In the genomic region with DNA sequence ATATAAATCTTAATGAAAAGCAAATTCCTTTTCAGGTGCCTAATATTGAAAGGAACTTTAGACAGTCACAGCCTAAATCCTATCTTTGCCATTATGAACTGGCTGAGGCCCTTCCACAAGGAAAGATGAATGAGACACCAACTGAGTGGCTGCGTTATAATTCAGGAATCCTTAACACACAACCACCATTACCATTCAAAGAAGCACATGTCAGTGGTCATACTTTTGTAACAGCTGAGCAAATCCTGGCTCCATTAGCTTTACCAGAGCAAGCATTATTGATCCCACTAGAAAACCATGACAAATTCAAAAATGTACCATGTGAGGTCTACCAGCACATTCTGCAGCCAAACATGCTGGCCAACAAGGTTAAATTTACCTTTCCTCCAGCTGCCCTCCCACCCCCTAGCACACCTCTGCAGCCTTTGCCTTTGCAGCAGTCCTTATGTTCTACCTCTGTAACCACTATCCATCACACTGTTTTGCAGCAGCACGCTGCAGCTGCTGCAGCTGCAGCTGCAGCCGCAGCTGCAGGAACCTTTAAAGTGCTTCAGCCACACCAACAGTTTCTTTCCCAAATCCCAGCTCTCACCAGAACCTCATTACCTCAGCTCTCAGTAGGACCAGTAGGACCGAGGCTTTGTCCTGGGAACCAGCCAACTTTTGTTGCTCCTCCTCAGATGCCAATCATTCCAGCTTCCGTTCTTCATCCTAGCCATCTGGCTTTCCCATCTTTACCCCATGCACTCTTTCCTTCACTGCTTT, we compare ENCODE assay signal across 19 cellular contexts.
DNase-seq lines count a peak whose midpoint lies in the region; ATAC-seq and TF ChIP-seq lines count a peak whose summit lies in the region.
"Had no signal": no experiment of that assay in that cellular context is flagged by ENCODE, and none has a peak within 500 bp of the region (broad histone marks: within the 10 kb centered on the region; RNA-seq: fewer than 3 reads in every experiment).

No MANE protein-coding gene starts in this region.

- peak overlapping the region; percentile 4 for H3K4me2 ChIP-seq in GM23248 (ENCODE audit: unreplicated experiment)
- H3K4me2 ChIP-seq in PC-9 = peak overlapping the region; percentile 44; the same call in 1 of the 2 replicates
- H3K4me2 ChIP-seq: KMS-11, SK-N-SH had no signal

- no peak overlapping the region for H3K27ac ChIP-seq in GM23248
- H3K27ac ChIP-seq in PC-9 = no peak overlapping the region
- H3K27ac ChIP-seq in aorta (ENCODE audit: low read depth in 1 of 2, low read length in 2 of 2) = no peak overlapping the region
- H3K27ac ChIP-seq: BLaER1 treated with 17β-estradiol and CSF1 and Interleukin-3, amounts not matched to agents 10 nM and 100 nM; KMS-11 had no signal

- BruUV-seq in PC-9 (replicated peaks; lab: Mats Ljungman, UMichigan) = no TSS peak

- intact Hi-C loops in PC-9 (cut with micrococcal nuclease; ENCODE audit: unreplicated experiment) (no loop called here), aorta (cut with DNase I) (no loop called here)

- H3K4me3 ChIP-seq in BE2C (ENCODE audit: low read depth, low read length) (no peak overlapping the region), GM23248 (no peak overlapping the region), PC-9 (no peak overlapping the region), aorta (ENCODE audit: low read length in 2 of 2) (no peak overlapping the region)
- H3K4me3 ChIP-seq: BLaER1 treated with 17β-estradiol and CSF1 and Interleukin-3, amounts not matched to agents 10 nM and 100 nM had no signal

- H3F3A ChIP-seq in GM23248 (ENCODE audit: insufficient read depth) (no peaks in the 10 kb centered on the region), PC-9 (ENCODE audit: insufficient read depth, low read depth) (no peaks in the 10 kb centered on the region)

- H3K36me3 ChIP-seq in BE2C (no peaks in the 10 kb centered on the region; the same call in none of the 2 replicates), GM23248 (ENCODE audit: low read depth) (no peaks in the 10 kb centered on the region), PC-9 (ENCODE audit: low read depth) (no peaks in the 10 kb centered on the region), aorta (ENCODE audit: control insufficient read depth in 1 of 2, insufficient read depth in 2 of 2, low read length in 1 of 2) (no peaks in the 10 kb centered on the region)
- H3K36me3 ChIP-seq: BLaER1 treated with 17β-estradiol and CSF1 and Interleukin-3, amounts not matched to agents 10 nM and 100 nM had no signal

- POLR2A ChIA-PET in PC-9 (lab: Charles Lee; ENCODE audit: unreplicated experiment) = no interaction called here

- H3K9ac ChIP-seq in GM23248 = no peak overlapping the region
- H3K9ac ChIP-seq: BLaER1 treated with 17β-estradiol and CSF1 and Interleukin-3, amounts not matched to agents 10 nM and 100 nM; KMS-11; SK-N-SH had no signal

- ATAC-seq in GM21526 (IDR thresholded peaks at IDR 0.05; ENCODE audit: low FRiP score, unreplicated experiment) (no peak), aorta (ENCODE audit: low FRiP score) (no peak)
- ATAC-seq: Panc1, T-cell had no signal

- peak overlapping the region; percentile 49 for H2AFZ ChIP-seq in GM23248
- H2AFZ ChIP-seq in PC-9 = peak overlapping the region; percentile 74; the same call in 1 of the 2 replicates

- 0 out of 2 replicates have a peak, but pooled peaks cover 3% of the 10 kb centered on the region for H3K9me2 ChIP-seq in GM23248 (ENCODE audit: insufficient read depth)
- H3K9me2 ChIP-seq in PC-9 (ENCODE audit: insufficient read depth) = no peaks in the 10 kb centered on the region
- H3K9me2 ChIP-seq: SK-N-SH had no signal

- CTCF ChIA-PET in PC-9 (lab: Charles Lee) = no interaction called here

- in situ Hi-C loops in GM23248 (cut with MboI) = no loop called here

- H3K4me1 ChIP-seq in BE2C = no peaks in the 10 kb centered on the region
- H3K4me1 ChIP-seq in GM23248 (ENCODE audit: insufficient read depth) = no peaks in the 10 kb centered on the region
- H3K4me1 ChIP-seq in PC-9 (replicated peaks; ENCODE audit: insufficient read depth) = no peaks in the 10 kb centered on the region
- no peaks in the 10 kb centered on the region for H3K4me1 ChIP-seq in aorta (ENCODE audit: control insufficient read depth in 1 of 2, insufficient read depth in 2 of 2, low read length in 2 of 2)
- H3K4me1 ChIP-seq: BLaER1 treated with 17β-estradiol and CSF1 and Interleukin-3, amounts not matched to agents 10 nM and 100 nM had no signal

- TF ChIP-seq CTCF in BE2C (IDR thresholded peaks at IDR 0.05; ENCODE audit: low read depth, low read length) (no peak), PC-9 (conservative IDR thresholded peaks at IDR 0.05) (no peak)

- DNase-seq in BE2C = peak; percentile 7
- DNase-seq in GM23248 = peak; percentile 2
- DNase-seq in PC-9 = no peak
- DNase-seq in myocyte (ENCODE audit: low read depth) = peak; percentile 74
- no peak for DNase-seq in RKO (ENCODE audit: low spot score)
- DNase-seq in aorta = no peak
- DNase-seq in GM03348 (ENCODE audit: low spot score) = no peak
- DNase-seq: GOT3, NCI-H1092 treated with DMSO at 0.1 percent for 48 hours, NCI-H187, NCI-H446 treated with DMSO at 0.1 percent for 48 hours, NCI-H82, Right ventricle myocardium superior, SK-N-SH, T-cell had no signal

- H3K79me2 ChIP-seq in GM23248 (ENCODE audit: insufficient read depth) = no peaks in the 10 kb centered on the region
- no peaks in the 10 kb centered on the region for H3K79me2 ChIP-seq in PC-9 (ENCODE audit: low read depth)

- H3K9me3 ChIP-seq in BE2C (no peaks in the 10 kb centered on the region), GM23248 (ENCODE audit: low read depth) (no peaks in the 10 kb centered on the region), PC-9 (ENCODE audit: insufficient read depth, low read depth) (no peaks in the 10 kb centered on the region), aorta (ENCODE audit: control insufficient read depth, low read length) (no peaks in the 10 kb centered on the region)
- H3K9me3 ChIP-seq: BLaER1 treated with 17β-estradiol and CSF1 and Interleukin-3, amounts not matched to agents 10 nM and 100 nM; SK-N-SH had no signal

- no peaks in the 10 kb centered on the region for H4K20me1 ChIP-seq in GM23248 (ENCODE audit: insufficient read depth)
- H4K20me1 ChIP-seq in PC-9 (ENCODE audit: insufficient read depth) = no peaks in the 10 kb centered on the region
- H4K20me1 ChIP-seq: BLaER1 treated with 17β-estradiol and CSF1 and Interleukin-3, amounts not matched to agents 10 nM and 100 nM had no signal

- WGBS in GM23248 (ENCODE audit: low coverage in 1 of 2, low lambda C conversion rate in 2 of 2, missing lambda C conversion rate in 2 of 2), 2 experiments = 47 to 48% methylated on average over 5 of the region's 5 CpGs
- 53 to 64% methylated on average over 5 of the region's 5 CpGs for WGBS in aorta, 2 donors

- no peaks in the 10 kb centered on the region for H3K27me3 ChIP-seq in BE2C
- no peaks in the 10 kb centered on the region for H3K27me3 ChIP-seq in GM23248 (replicated peaks; ENCODE audit: insufficient read depth)
- H3K27me3 ChIP-seq in PC-9 (ENCODE audit: insufficient read depth, low read depth) = no peaks in the 10 kb centered on the region
- H3K27me3 ChIP-seq in aorta (ENCODE audit: control insufficient read depth in 1 of 2, insufficient read depth in 2 of 2, low read length in 1 of 2) = no peaks in the 10 kb centered on the region
- H3K27me3 ChIP-seq: BLaER1 treated with 17β-estradiol and CSF1 and Interleukin-3, amounts not matched to agents 10 nM and 100 nM had no signal

Comparison
In these comparisons a context has a peak if more than half of its experiments do, and no peak if none do; other contexts are left out.
1. DNase-seq: peak in BE2C (single experiment), GM23248 (single experiment) and myocyte (single experiment); none in PC-9 (0 of 2), RKO (single experiment), aorta (0 of 2) and GM03348 (single experiment).